In the genomic region with DNA sequence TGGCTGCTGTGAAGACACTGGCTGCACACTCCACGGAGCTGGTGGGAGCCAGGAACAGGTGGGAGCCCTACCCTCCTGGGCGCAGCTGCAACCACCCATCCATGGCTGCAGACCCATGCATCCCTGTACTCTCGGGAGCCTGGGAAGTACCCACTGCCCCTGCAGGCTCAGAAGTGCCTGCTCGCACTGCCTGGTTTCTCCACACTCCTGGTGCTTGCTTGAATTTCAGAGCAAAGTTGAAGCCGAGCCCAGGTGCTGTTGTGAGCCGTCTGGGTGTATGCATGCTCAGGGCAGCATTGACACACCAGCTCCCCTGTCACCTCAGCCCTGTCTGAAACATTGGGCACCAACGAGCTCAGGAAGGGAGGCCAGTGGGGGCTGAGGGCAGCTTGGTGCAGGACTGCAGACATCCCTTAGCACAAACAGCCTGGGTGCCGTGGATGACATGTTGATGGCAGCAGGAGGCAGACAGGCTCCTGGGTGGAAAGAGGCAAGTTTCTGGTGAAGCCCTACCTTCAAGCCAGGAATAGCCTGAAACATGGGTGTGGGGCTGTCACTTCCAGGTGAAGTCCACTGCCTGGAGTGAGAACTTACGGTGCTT, we compare ENCODE assay signal across 23 cellular contexts.
"Had no signal": no experiment of that assay in that cellular context is flagged by ENCODE, and none has a peak within 500 bp of the region (broad histone marks: within the 10 kb centered on the region; RNA-seq: fewer than 3 reads in every experiment).

No MANE protein-coding gene starts in this region.

- H3K9me3 Mint-ChIP-seq: nephron progenitor cell had no signal

- H3K27ac Mint-ChIP-seq: naive thymus-derived CD8-positive, alpha-beta T cell; nephron progenitor cell had no signal

- H3K4me1 ChIP-seq: gastrocnemius medialis, heart left ventricle, left ventricle myocardium inferior, lower lobe of right lung, psoas muscle, sigmoid colon, suprapubic skin, transverse colon, vagina had no signal

- DNase-seq: dorsolateral prefrontal cortex; effector CD4-positive, alpha-beta T cell; foreskin fibroblast; gastrocnemius medialis; heart left ventricle; hippocampal formation; kidney glomerular epithelial cell; left ventricle myocardium inferior; lower lobe of right lung; naive thymus-derived CD8-positive, alpha-beta T cell; nephron progenitor cell; occipital lobe; ovary; psoas muscle; right cardiac atrium; sigmoid colon; stimulated activated naive CD4-positive, alpha-beta T cell treated with Interleukin-2 at 50 U/mL for 16 hours; transverse colon had no signal

- H3K36me3 ChIP-seq: gastrocnemius medialis, heart left ventricle, left ventricle myocardium inferior, lower lobe of right lung, ovary, sigmoid colon, suprapubic skin, transverse colon, vagina had no signal

- H3K4me3 ChIP-seq: dorsolateral prefrontal cortex, gastrocnemius medialis, heart left ventricle, left ventricle myocardium inferior, lower lobe of right lung, ovary, psoas muscle, sigmoid colon, suprapubic skin, transverse colon, vagina had no signal

- H3K27me3 ChIP-seq: dorsolateral prefrontal cortex, gastrocnemius medialis, heart left ventricle, ovary, sigmoid colon, suprapubic skin, transverse colon, vagina had no signal

- H3K36me3 Mint-ChIP-seq: naive thymus-derived CD8-positive, alpha-beta T cell had no signal

- ATAC-seq: esophagus mucosa; gastrocnemius medialis; heart left ventricle; left colon; naive thymus-derived CD8-positive, alpha-beta T cell; psoas muscle; right cardiac atrium had no signal

- H3K9me3 ChIP-seq: gastrocnemius medialis, lower lobe of right lung, psoas muscle, sigmoid colon, suprapubic skin, transverse colon, vagina had no signal

- H3K27me3 Mint-ChIP-seq: naive thymus-derived CD8-positive, alpha-beta T cell had no signal

- H3K4me1 Mint-ChIP-seq: naive thymus-derived CD8-positive, alpha-beta T cell; nephron progenitor cell had no signal

- H3K4me3 Mint-ChIP-seq: naive thymus-derived CD8-positive, alpha-beta T cell; nephron progenitor cell had no signal

- H3K27ac ChIP-seq: dorsolateral prefrontal cortex, epithelial cell of prostate, gastrocnemius medialis, heart left ventricle, left ventricle myocardium inferior, lower lobe of right lung, ovary, psoas muscle, sigmoid colon, suprapubic skin, transverse colon, vagina had no signal
